ENCODE assay signal across 18 cellular contexts in genomic region chr3:31776016-31776415, GRCh38.
A peak's percentile ranks its signal among the peaks of the same experiment; 100 is the strongest.
DNase-seq lines count a peak whose midpoint lies in the region; ATAC-seq and TF ChIP-seq lines count a peak whose summit lies in the region.
"Had no signal": no experiment of that assay in that cellular context is flagged by ENCODE, and none has a peak within 500 bp of the region (broad histone marks: within the 10 kb centered on the region; RNA-seq: fewer than 3 reads in every experiment).

No MANE protein-coding gene starts in this region.

- H3K27ac ChIP-seq in RWPE1: no peak overlapping the region
- H3K27ac ChIP-seq: SJSA1 had no signal

- peaks cover 3% of the 10 kb centered on the region for H3K4me1 Mint-ChIP-seq in activated naive CD4-positive, alpha-beta T cell treated with anti-CD3 and anti-CD28 coated beads, Interleukin-2, amount 50 U/mL, for 24 hours
- H3K4me1 Mint-ChIP-seq in stimulated activated memory B cell treated with anti-CD40 and anti-IgM and Interleukin-4, amounts not matched to agents 10 μg/mL and 1 μg/mL and 100 μg/mL, for 72 hours: peaks cover 75% of the 10 kb centered on the region

- no peak for ATAC-seq in activated naive CD4-positive, alpha-beta T cell treated with anti-CD3 and anti-CD28 coated beads, Interleukin-2, amount 50 U/mL, for 72 hours
- ATAC-seq in stimulated activated memory B cell treated with anti-CD40 and anti-IgM and Interleukin-4, amounts not matched to agents 10 μg/mL and 1 μg/mL and 100 μg/mL, for 72 hours: no peak

- TF ChIP-seq CTCF in RWPE1 (conservative IDR thresholded peaks at IDR 0.05; ENCODE audit: low read depth) (no peak), fibroblast of mammary gland (conservative IDR thresholded peaks at IDR 0.05; ENCODE audit: control insufficient read depth, insufficient read depth, low read depth, low read length) (no peak)

- no peaks in the 10 kb centered on the region for H3K27me3 Mint-ChIP-seq in activated naive CD4-positive, alpha-beta T cell treated with anti-CD3 and anti-CD28 coated beads, Interleukin-2, amount 50 U/mL, for 24 hours
- no peaks in the 10 kb centered on the region for H3K27me3 Mint-ChIP-seq in stimulated activated memory B cell treated with anti-CD40 and anti-IgM and Interleukin-4, amounts not matched to agents 10 μg/mL and 1 μg/mL and 100 μg/mL, for 72 hours

- POLR2A ChIA-PET in RWPE1 (lab: Yijun Ruan, JAX; ENCODE audit: low non-redundant PET): no interaction called here

- no peaks in the 10 kb centered on the region for H3K9me3 Mint-ChIP-seq in activated naive CD4-positive, alpha-beta T cell treated with anti-CD3 and anti-CD28 coated beads, Interleukin-2, amount 50 U/mL, for 24 hours
- H3K9me3 Mint-ChIP-seq in activated naive CD4-positive, alpha-beta T cell treated with anti-CD3 and anti-CD28 coated beads, Interleukin-2, amount 50 U/mL, for 72 hours: peaks cover 0 to 5% of the 10 kb centered on the region in 2 donors
- H3K9me3 Mint-ChIP-seq in stimulated activated memory B cell treated with anti-CD40 and anti-IgM and Interleukin-4, amounts not matched to agents 10 μg/mL and 1 μg/mL and 100 μg/mL, for 72 hours: peaks cover 7% of the 10 kb centered on the region

- no peak overlapping the region for H3K4me3 Mint-ChIP-seq in activated naive CD4-positive, alpha-beta T cell treated with anti-CD3 and anti-CD28 coated beads, Interleukin-2, amount 50 U/mL, for 24 hours
- no peak overlapping the region for H3K4me3 Mint-ChIP-seq in stimulated activated memory B cell treated with anti-CD40 and anti-IgM and Interleukin-4, amounts not matched to agents 10 μg/mL and 1 μg/mL and 100 μg/mL, for 72 hours
- H3K4me3 Mint-ChIP-seq: CD14-positive monocyte, H9 had no signal

- CTCF ChIA-PET in RWPE1 (lab: Yijun Ruan, JAX): no interaction called here

- H3K27ac Mint-ChIP-seq in activated naive CD4-positive, alpha-beta T cell treated with anti-CD3 and anti-CD28 coated beads, Interleukin-2, amount 50 U/mL, for 24 hours: peak overlapping the region; percentile 19
- no peak overlapping the region for H3K27ac Mint-ChIP-seq in activated naive CD4-positive, alpha-beta T cell treated with anti-CD3 and anti-CD28 coated beads, Interleukin-2, amount 50 U/mL, for 72 hours
- H3K27ac Mint-ChIP-seq in stimulated activated memory B cell treated with anti-CD40 and anti-IgM and Interleukin-4, amounts not matched to agents 10 μg/mL and 1 μg/mL and 100 μg/mL, for 72 hours: peak overlapping the region; percentile 60
- H3K27ac Mint-ChIP-seq: CD14-positive monocyte had no signal

- peaks cover 4% of the 10 kb centered on the region for H3K36me3 Mint-ChIP-seq in activated naive CD4-positive, alpha-beta T cell treated with anti-CD3 and anti-CD28 coated beads, Interleukin-2, amount 50 U/mL, for 24 hours
- peaks cover 12 to 36% of the 10 kb centered on the region in 2 donors for H3K36me3 Mint-ChIP-seq in activated naive CD4-positive, alpha-beta T cell treated with anti-CD3 and anti-CD28 coated beads, Interleukin-2, amount 50 U/mL, for 72 hours
- H3K36me3 Mint-ChIP-seq in stimulated activated memory B cell treated with anti-CD40 and anti-IgM and Interleukin-4, amounts not matched to agents 10 μg/mL and 1 μg/mL and 100 μg/mL, for 72 hours: peaks cover 46% of the 10 kb centered on the region
- H3K36me3 Mint-ChIP-seq: CD14-positive monocyte had no signal

- no peak for DNase-seq in activated naive CD4-positive, alpha-beta T cell treated with anti-CD3 and anti-CD28 coated beads, Interleukin-2, amount 50 U/mL, for 72 hours (ENCODE audit: low spot score in 2 of 2)
- DNase-seq in RWPE1 (ENCODE audit: low spot score) (peak; percentile 12), fibroblast of mammary gland (ENCODE audit: low read depth) (peak; percentile 53), NCI-H2107 treated with DMSO at 0.1 percent for 48 hours (lab: John Stamatoyannopoulos, UW; ENCODE audit: unreplicated experiment) (no peak), DMS53 (lab: John Stamatoyannopoulos, UW) (no peak), DMS 273 treated with DMSO at 0.1 percent for 48 hours (lab: John Stamatoyannopoulos, UW) (no peak)
- DNase-seq: 8988T, COR-L47, H9, MV-4-11, NCI-H1417, NCI-H187 treated with DMSO at 0.1 percent for 48 hours, NCI-H446, RPMI8226 had no signal

- H3K4me3 ChIP-seq in fibroblast of mammary gland (ENCODE audit: control insufficient read depth, low read depth, low read length): no peak overlapping the region
- H3K4me3 ChIP-seq: SJSA1 had no signal

Comparison
In these comparisons a context has a peak if more than half of its experiments do, and no peak if none do; other contexts are left out.
1. H3K27ac Mint-ChIP-seq: peak in activated naive CD4-positive, alpha-beta T cell treated with anti-CD3 and anti-CD28 coated beads, Interleukin-2, amount 50 U/mL, for 24 hours (single experiment) and stimulated activated memory B cell treated with anti-CD40 and anti-IgM and Interleukin-4, amounts not matched to agents 10 μg/mL and 1 μg/mL and 100 μg/mL, for 72 hours (single experiment); none in activated naive CD4-positive, alpha-beta T cell treated with anti-CD3 and anti-CD28 coated beads, Interleukin-2, amount 50 U/mL, for 72 hours (0 of 2).
2. DNase-seq: peak in RWPE1 (single experiment) and fibroblast of mammary gland (single experiment); none in activated naive CD4-positive, alpha-beta T cell treated with anti-CD3 and anti-CD28 coated beads, Interleukin-2, amount 50 U/mL, for 72 hours (0 of 2), NCI-H2107 treated with DMSO at 0.1 percent for 48 hours (single experiment), DMS53 (single experiment) and DMS 273 treated with DMSO at 0.1 percent for 48 hours (single experiment).